1 cellular context compared by ENCODE assay signal in the genomic region with DNA sequence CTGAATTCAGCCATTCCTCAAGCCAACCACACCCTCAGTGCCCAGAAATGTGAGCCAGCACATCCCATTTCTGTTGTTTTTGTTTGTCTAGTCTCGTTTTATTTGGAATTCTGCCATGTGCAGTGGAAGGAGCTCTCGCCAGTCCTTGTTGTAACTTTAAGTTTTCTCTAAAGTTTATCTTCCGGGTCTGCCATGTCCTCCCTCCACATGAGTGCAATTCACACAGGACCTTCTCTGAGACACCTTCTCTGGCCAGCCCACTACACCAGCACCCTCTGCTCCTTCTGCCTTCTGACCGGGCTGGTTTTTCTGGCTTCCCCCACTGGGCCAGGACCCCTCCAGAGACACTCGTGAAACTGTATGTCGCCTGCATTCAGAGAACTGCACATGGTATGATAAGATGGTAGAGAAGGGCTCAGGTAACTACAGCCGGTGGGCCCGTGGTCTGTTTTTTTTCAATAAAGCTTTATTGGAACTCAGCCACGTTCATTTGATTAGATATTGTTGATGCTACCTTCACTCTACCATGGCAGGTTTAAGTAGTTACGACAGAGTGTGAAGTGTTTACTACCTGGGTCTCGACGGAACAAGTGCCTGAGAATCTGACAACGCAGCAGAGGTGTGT.
TF ChIP-seq lines count a peak whose summit lies in the region.

No MANE protein-coding gene starts in this region.

TF ChIP-seq in HCT116, 20 proteins besides CTCF, POLR2A, EP300 and RAD21 (continued from another document):
- TF ChIP-seq, protein P1, sequence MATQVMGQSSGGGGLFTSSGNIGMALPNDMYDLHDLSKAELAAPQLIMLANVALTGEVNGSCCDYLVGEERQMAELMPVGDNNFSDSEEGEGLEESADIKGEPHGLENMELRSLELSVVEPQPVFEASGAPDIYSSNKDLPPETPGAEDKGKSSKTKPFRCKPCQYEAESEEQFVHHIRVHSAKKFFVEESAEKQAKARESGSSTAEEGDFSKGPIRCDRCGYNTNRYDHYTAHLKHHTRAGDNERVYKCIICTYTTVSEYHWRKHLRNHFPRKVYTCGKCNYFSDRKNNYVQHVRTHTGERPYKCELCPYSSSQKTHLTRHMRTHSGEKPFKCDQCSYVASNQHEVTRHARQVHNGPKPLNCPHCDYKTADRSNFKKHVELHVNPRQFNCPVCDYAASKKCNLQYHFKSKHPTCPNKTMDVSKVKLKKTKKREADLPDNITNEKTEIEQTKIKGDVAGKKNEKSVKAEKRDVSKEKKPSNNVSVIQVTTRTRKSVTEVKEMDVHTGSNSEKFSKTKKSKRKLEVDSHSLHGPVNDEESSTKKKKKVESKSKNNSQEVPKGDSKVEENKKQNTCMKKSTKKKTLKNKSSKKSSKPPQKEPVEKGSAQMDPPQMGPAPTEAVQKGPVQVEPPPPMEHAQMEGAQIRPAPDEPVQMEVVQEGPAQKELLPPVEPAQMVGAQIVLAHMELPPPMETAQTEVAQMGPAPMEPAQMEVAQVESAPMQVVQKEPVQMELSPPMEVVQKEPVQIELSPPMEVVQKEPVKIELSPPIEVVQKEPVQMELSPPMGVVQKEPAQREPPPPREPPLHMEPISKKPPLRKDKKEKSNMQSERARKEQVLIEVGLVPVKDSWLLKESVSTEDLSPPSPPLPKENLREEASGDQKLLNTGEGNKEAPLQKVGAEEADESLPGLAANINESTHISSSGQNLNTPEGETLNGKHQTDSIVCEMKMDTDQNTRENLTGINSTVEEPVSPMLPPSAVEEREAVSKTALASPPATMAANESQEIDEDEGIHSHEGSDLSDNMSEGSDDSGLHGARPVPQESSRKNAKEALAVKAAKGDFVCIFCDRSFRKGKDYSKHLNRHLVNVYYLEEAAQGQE (IDR thresholded peaks at IDR 0.05; ENCODE audit: low read depth), result no peak
- TF ChIP-seq YY1 (IDR thresholded peaks at IDR 0.05; ENCODE audit: extremely low read depth, insufficient replicate concordance, low read depth, low read length) (no peak), SIN3A (IDR thresholded peaks at IDR 0.05; ENCODE audit: low read depth) (no peak), ZFX (IDR thresholded peaks at IDR 0.05) (no peak), SP1 (IDR thresholded peaks at IDR 0.05; ENCODE audit: low read depth) (no peak), CEBPB (IDR thresholded peaks at IDR 0.05; ENCODE audit: low read depth) (no peak), EGR1 (IDR thresholded peaks at IDR 0.05; ENCODE audit: low read depth) (no peak), TCF7L2 (IDR thresholded peaks at IDR 0.05; ENCODE audit: borderline replicate concordance, extremely low read depth, insufficient read depth, insufficient read length) (no peak), EZH2phosphoT487 (IDR thresholded peaks at IDR 0.05; ENCODE audit: borderline replicate concordance) (no peak), ELF1 (IDR thresholded peaks at IDR 0.05; ENCODE audit: borderline replicate concordance, low read depth) (no peak), POLR2AphosphoS5 (IDR thresholded peaks at IDR 0.05; ENCODE audit: low read depth, low read length) (no peak), CBX3 (IDR thresholded peaks at IDR 0.05; ENCODE audit: low read depth) (no peak)
- TF ChIP-seq, protein P2, sequence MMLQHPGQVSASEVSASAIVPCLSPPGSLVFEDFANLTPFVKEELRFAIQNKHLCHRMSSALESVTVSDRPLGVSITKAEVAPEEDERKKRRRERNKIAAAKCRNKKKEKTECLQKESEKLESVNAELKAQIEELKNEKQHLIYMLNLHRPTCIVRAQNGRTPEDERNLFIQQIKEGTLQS (IDR thresholded peaks at IDR 0.05), result no peak
- TF ChIP-seq, protein P3, sequence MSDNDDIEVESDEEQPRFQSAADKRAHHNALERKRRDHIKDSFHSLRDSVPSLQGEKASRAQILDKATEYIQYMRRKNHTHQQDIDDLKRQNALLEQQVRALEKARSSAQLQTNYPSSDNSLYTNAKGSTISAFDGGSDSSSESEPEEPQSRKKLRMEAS (IDR thresholded peaks at IDR 0.05), result no peak
